Comparison of ENCODE assay signal across 22 cellular contexts in genomic region chr20:25217161-25218108, GRCh38. TPM values are rescaled to one million over a fixed set of nuclear protein-coding genes. Genes with fewer than 3 reads are reported as not detected.
DNase-seq lines count a peak whose midpoint lies in the region; ATAC-seq, FAIRE-seq and TF ChIP-seq lines count a peak whose summit lies in the region.
"Had no signal": no experiment of that assay in that cellular context is flagged by ENCODE, and none has a peak within 500 bp of the region (broad histone marks: within the 10 kb centered on the region; RNA-seq: fewer than 3 reads in every experiment).

No MANE protein-coding gene starts in this region.

- POLR2A ChIA-PET in activated naive CD8-positive, alpha-beta T cell treated with anti-CD3 and anti-CD28 coated beads, Interleukin-2, amount 10 ng/mL, durations not matched to agents 7 days and 5 days (lab: Charles Lee) = no interaction called here
- POLR2A ChIA-PET in RWPE1 (lab: Yijun Ruan, JAX; ENCODE audit: low non-redundant PET) = no interaction called here

- no peaks in the 10 kb centered on the region for H3K36me3 Mint-ChIP-seq in activated naive CD8-positive, alpha-beta T cell treated with anti-CD3 and anti-CD28 coated beads, Interleukin-2, amount 10 ng/mL, durations not matched to agents 7 days and 5 days
- H3K36me3 Mint-ChIP-seq in activated naive CD8-positive, alpha-beta T cell treated with anti-CD3 and anti-CD28 coated beads, Interleukin-2, amount 50 U/mL, for 24 hours (ENCODE audit: low read depth) = peaks cover 10% of the 10 kb centered on the region
- no peaks in the 10 kb centered on the region for H3K36me3 Mint-ChIP-seq in neural crest cell (ENCODE audit: low read depth)

- no peak for ATAC-seq in activated naive CD8-positive, alpha-beta T cell treated with anti-CD3 and anti-CD28 coated beads, Interleukin-2, amount 10 ng/mL, durations not matched to agents 7 days and 5 days (ENCODE audit: low read depth)
- ATAC-seq in activated naive CD8-positive, alpha-beta T cell treated with anti-CD3 and anti-CD28 coated beads, Interleukin-2, amount 50 U/mL, for 24 hours = no peak
- no peak for ATAC-seq in GM19351 (IDR thresholded peaks at IDR 0.05; ENCODE audit: unreplicated experiment)
- ATAC-seq: Panc1 had no signal

- H3K27ac Mint-ChIP-seq in activated naive CD8-positive, alpha-beta T cell treated with anti-CD3 and anti-CD28 coated beads, Interleukin-2, amount 10 ng/mL, durations not matched to agents 7 days and 5 days = peak overlapping the region; percentile 3
- no peak overlapping the region for H3K27ac Mint-ChIP-seq in activated naive CD8-positive, alpha-beta T cell treated with anti-CD3 and anti-CD28 coated beads, Interleukin-2, amount 50 U/mL, for 24 hours
- peak overlapping the region; percentile 50 for H3K27ac Mint-ChIP-seq in neural crest cell (ENCODE audit: unreplicated experiment)
- H3K27ac Mint-ChIP-seq: IgD-negative memory B cell had no signal

- peak; percentile 59 for FAIRE-seq in GM12891 (lab: Jason Lieb, UNC)

- H3K4me3 Mint-ChIP-seq in activated naive CD8-positive, alpha-beta T cell treated with anti-CD3 and anti-CD28 coated beads, Interleukin-2, amount 10 ng/mL, durations not matched to agents 7 days and 5 days = no peak overlapping the region
- no peak overlapping the region for H3K4me3 Mint-ChIP-seq in activated naive CD8-positive, alpha-beta T cell treated with anti-CD3 and anti-CD28 coated beads, Interleukin-2, amount 50 U/mL, for 24 hours
- no peak overlapping the region for H3K4me3 Mint-ChIP-seq in neural crest cell
- H3K4me3 Mint-ChIP-seq: CD4-positive, CD25-positive, alpha-beta regulatory T cell had no signal

- H3K9me3 Mint-ChIP-seq in activated naive CD8-positive, alpha-beta T cell treated with anti-CD3 and anti-CD28 coated beads, Interleukin-2, amount 10 ng/mL, durations not matched to agents 7 days and 5 days = no peaks in the 10 kb centered on the region
- H3K9me3 Mint-ChIP-seq in activated naive CD8-positive, alpha-beta T cell treated with anti-CD3 and anti-CD28 coated beads, Interleukin-2, amount 50 U/mL, for 24 hours = no peaks in the 10 kb centered on the region
- no peaks in the 10 kb centered on the region for H3K9me3 Mint-ChIP-seq in neural crest cell
- H3K9me3 Mint-ChIP-seq: CD4-positive, CD25-positive, alpha-beta regulatory T cell; IgD-negative memory B cell had no signal

- CTCF ChIA-PET in RWPE1 (lab: Yijun Ruan, JAX) = no interaction called here

- no peak for TF ChIP-seq CTCF in RWPE1 (conservative IDR thresholded peaks at IDR 0.05; ENCODE audit: low read depth)
- no peak for TF ChIP-seq CTCF in neural crest cell (conservative IDR thresholded peaks at IDR 0.05)

- DNase-seq in activated naive CD8-positive, alpha-beta T cell treated with anti-CD3 and anti-CD28 coated beads, Interleukin-2, amount 10 ng/mL, durations not matched to agents 7 days and 5 days = no peak
- no peak for DNase-seq in activated naive CD8-positive, alpha-beta T cell treated with anti-CD3 and anti-CD28 coated beads, Interleukin-2, amount 50 U/mL, for 24 hours
- DNase-seq in GM12891 (ENCODE audit: insufficient read length, low spot score) = no peak
- DNase-seq in RWPE1 (ENCODE audit: low spot score) = no peak
- no peak for DNase-seq in neural crest cell (ENCODE audit: low read depth, low spot score)
- no peak for DNase-seq in NOMO-1 treated with dmso at 0.1 percent for 144 hours (lab: John Stamatoyannopoulos, UW; ENCODE audit: unreplicated experiment)
- no peak for DNase-seq in GM19238 (ENCODE audit: insufficient read length, low spot score)
- DNase-seq: CD4-positive, CD25-positive, alpha-beta regulatory T cell; DMS153; DND-41; MM.1S; NCI-H2029; NCI-H446 treated with DMSO at 0.1 percent for 48 hours; NCI-H526; NCI-H82; SJCRH30 had no signal

- peak overlapping the region; percentile 19; the same call in 1 of the 2 replicates for H3K27ac ChIP-seq in RWPE1
- H3K27ac ChIP-seq: BLaER1, HL-60, KMS-11, SJCRH30 had no signal

- H3K27me3 Mint-ChIP-seq in activated naive CD8-positive, alpha-beta T cell treated with anti-CD3 and anti-CD28 coated beads, Interleukin-2, amount 10 ng/mL, durations not matched to agents 7 days and 5 days = no peaks in the 10 kb centered on the region
- no peaks in the 10 kb centered on the region for H3K27me3 Mint-ChIP-seq in activated naive CD8-positive, alpha-beta T cell treated with anti-CD3 and anti-CD28 coated beads, Interleukin-2, amount 50 U/mL, for 24 hours
- no peaks in the 10 kb centered on the region for H3K27me3 Mint-ChIP-seq in neural crest cell (ENCODE audit: low read depth)
- H3K27me3 Mint-ChIP-seq: CD4-positive, CD25-positive, alpha-beta regulatory T cell; IgD-negative memory B cell had no signal

- H3K4me1 Mint-ChIP-seq in activated naive CD8-positive, alpha-beta T cell treated with anti-CD3 and anti-CD28 coated beads, Interleukin-2, amount 10 ng/mL, durations not matched to agents 7 days and 5 days = no peaks in the 10 kb centered on the region
- no peaks in the 10 kb centered on the region for H3K4me1 Mint-ChIP-seq in activated naive CD8-positive, alpha-beta T cell treated with anti-CD3 and anti-CD28 coated beads, Interleukin-2, amount 50 U/mL, for 24 hours
- no peaks in the 10 kb centered on the region for H3K4me1 Mint-ChIP-seq in neural crest cell

- no peak for TF ChIP-seq POLR2A in GM12891 (IDR thresholded peaks at IDR 0.05; ENCODE audit: low read depth, low read length)

TF ChIP-seq in GM12891, 5 proteins besides CTCF, POLR2A, EP300 and RAD21:
- no peak for TF ChIP-seq POLR2AphosphoS5 (IDR thresholded peaks at IDR 0.05; ENCODE audit: low read depth, low read length)
- no peak for TF ChIP-seq PAX5 (IDR thresholded peaks at IDR 0.05; ENCODE audit: insufficient read depth, low read length, severe bottlenecking)
- no peak for TF ChIP-seq TAF1 (IDR thresholded peaks at IDR 0.05; ENCODE audit: low read depth, low read length)
TF ChIP-seq in GM12891: peak in this region for 0.

RNA-seq across cellular contexts. Expression of gene ENTPD6, which starts 21.9 kb away (rescaled TPM):
- 10 to 100 TPM; 54.6 to 62.3 TPM for total RNA-seq in activated naive CD8-positive, alpha-beta T cell treated with anti-CD3 and anti-CD28 coated beads, Interleukin-2, amount 10 ng/mL, durations not matched to agents 7 days and 5 days
- 25.2 TPM for polyA plus RNA-seq in GM12891 (2012; ENCODE audit: low read depth, missing spikeins)
- 70.0 and 73.4 TPM in 2 replicates for total RNA-seq in neural crest cell

RNA-seq across cellular contexts. Expression of gene PYGB, which starts 30.4 kb away (rescaled TPM):
- 10 to 100 TPM; 29.3 to 29.5 TPM for total RNA-seq in activated naive CD8-positive, alpha-beta T cell treated with anti-CD3 and anti-CD28 coated beads, Interleukin-2, amount 10 ng/mL, durations not matched to agents 7 days and 5 days
- 16.7 TPM for polyA plus RNA-seq in GM12891 (2012; ENCODE audit: low read depth, missing spikeins)
- 71.1 and 77.1 TPM in 2 replicates for total RNA-seq in neural crest cell
